Comparison of ENCODE assay signal across 1 cellular context in the genomic region with DNA sequence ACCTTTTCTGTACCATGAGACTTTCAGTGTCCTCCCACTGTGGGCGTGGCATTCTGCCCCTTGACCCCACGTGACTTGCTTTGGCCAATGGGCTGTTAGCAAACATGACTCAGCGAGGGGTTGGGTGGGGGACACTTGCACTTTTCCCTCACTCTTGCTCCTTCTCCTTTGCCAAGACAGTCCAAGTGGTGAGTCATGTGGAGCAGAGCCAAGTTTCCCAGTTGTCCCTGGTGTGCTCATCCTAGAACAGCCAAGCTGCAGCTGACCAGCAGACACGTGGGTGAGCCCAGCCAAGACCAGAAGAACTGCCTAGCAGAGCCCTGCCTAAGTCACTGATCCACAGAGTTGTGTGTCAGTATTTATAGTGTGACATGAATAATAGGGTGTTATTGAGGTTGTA.
A peak's percentile ranks its signal among the peaks of the same experiment; 100 is the strongest.
TF ChIP-seq lines count a peak whose summit lies in the region.

No MANE protein-coding gene starts in this region.

TF ChIP-seq in K562, 482 proteins besides CTCF, POLR2A, EP300 and RAD21 (continued from another document):
- TF ChIP-seq GABPB1 (CRISPR knock-in tag; IDR thresholded peaks at IDR 0.05), result no peak
- TF ChIP-seq SAP30 (IDR thresholded peaks at IDR 0.05; ENCODE audit: borderline replicate concordance, insufficient read depth, low read depth, low read length, poor library complexity, severe bottlenecking), result no peak
- TF ChIP-seq L3MBTL2 (IDR thresholded peaks at IDR 0.05), result peak; percentile 33; the same call in 1 of the 2 replicates
- TF ChIP-seq IRF1 (CRISPR knock-in tag; IDR thresholded peaks at IDR 0.05; ENCODE audit: borderline replicate concordance), result no peak
- no peak for TF ChIP-seq KLF16 (IDR thresholded peaks at IDR 0.05)
- no peak for TF ChIP-seq MTA3 (IDR thresholded peaks at IDR 0.05; ENCODE audit: borderline replicate concordance)
- TF ChIP-seq, protein P1, sequence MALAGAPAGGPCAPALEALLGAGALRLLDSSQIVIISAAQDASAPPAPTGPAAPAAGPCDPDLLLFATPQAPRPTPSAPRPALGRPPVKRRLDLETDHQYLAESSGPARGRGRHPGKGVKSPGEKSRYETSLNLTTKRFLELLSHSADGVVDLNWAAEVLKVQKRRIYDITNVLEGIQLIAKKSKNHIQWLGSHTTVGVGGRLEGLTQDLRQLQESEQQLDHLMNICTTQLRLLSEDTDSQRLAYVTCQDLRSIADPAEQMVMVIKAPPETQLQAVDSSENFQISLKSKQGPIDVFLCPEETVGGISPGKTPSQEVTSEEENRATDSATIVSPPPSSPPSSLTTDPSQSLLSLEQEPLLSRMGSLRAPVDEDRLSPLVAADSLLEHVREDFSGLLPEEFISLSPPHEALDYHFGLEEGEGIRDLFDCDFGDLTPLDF (CRISPR knock-in tag; IDR thresholded peaks at IDR 0.05), result no peak
- TF ChIP-seq PRMT5 (CRISPR knock-in tag; IDR thresholded peaks at IDR 0.05), result no peak
- TF ChIP-seq ZNF561 (CRISPR knock-in tag; conservative IDR thresholded peaks at IDR 0.05), result no peak
- peak; percentile 82 for TF ChIP-seq ATF3 (IDR thresholded peaks at IDR 0.05)
- TF ChIP-seq ATF3 (CRISPR knock-in tag; conservative IDR thresholded peaks at IDR 0.05), result no peak
- no peak for TF ChIP-seq RNF2 (IDR thresholded peaks at IDR 0.05)
- TF ChIP-seq IFI16 (CRISPR knock-in tag; IDR thresholded peaks at IDR 0.05), result no peak
- TF ChIP-seq BRD4 (IDR thresholded peaks at IDR 0.05), result no peak
- no peak for TF ChIP-seq TEAD1 (CRISPR knock-in tag; IDR thresholded peaks at IDR 0.05)
- TF ChIP-seq ZNF212 (CRISPR knock-in tag; IDR thresholded peaks at IDR 0.05), result no peak
- TF ChIP-seq, protein P2, sequence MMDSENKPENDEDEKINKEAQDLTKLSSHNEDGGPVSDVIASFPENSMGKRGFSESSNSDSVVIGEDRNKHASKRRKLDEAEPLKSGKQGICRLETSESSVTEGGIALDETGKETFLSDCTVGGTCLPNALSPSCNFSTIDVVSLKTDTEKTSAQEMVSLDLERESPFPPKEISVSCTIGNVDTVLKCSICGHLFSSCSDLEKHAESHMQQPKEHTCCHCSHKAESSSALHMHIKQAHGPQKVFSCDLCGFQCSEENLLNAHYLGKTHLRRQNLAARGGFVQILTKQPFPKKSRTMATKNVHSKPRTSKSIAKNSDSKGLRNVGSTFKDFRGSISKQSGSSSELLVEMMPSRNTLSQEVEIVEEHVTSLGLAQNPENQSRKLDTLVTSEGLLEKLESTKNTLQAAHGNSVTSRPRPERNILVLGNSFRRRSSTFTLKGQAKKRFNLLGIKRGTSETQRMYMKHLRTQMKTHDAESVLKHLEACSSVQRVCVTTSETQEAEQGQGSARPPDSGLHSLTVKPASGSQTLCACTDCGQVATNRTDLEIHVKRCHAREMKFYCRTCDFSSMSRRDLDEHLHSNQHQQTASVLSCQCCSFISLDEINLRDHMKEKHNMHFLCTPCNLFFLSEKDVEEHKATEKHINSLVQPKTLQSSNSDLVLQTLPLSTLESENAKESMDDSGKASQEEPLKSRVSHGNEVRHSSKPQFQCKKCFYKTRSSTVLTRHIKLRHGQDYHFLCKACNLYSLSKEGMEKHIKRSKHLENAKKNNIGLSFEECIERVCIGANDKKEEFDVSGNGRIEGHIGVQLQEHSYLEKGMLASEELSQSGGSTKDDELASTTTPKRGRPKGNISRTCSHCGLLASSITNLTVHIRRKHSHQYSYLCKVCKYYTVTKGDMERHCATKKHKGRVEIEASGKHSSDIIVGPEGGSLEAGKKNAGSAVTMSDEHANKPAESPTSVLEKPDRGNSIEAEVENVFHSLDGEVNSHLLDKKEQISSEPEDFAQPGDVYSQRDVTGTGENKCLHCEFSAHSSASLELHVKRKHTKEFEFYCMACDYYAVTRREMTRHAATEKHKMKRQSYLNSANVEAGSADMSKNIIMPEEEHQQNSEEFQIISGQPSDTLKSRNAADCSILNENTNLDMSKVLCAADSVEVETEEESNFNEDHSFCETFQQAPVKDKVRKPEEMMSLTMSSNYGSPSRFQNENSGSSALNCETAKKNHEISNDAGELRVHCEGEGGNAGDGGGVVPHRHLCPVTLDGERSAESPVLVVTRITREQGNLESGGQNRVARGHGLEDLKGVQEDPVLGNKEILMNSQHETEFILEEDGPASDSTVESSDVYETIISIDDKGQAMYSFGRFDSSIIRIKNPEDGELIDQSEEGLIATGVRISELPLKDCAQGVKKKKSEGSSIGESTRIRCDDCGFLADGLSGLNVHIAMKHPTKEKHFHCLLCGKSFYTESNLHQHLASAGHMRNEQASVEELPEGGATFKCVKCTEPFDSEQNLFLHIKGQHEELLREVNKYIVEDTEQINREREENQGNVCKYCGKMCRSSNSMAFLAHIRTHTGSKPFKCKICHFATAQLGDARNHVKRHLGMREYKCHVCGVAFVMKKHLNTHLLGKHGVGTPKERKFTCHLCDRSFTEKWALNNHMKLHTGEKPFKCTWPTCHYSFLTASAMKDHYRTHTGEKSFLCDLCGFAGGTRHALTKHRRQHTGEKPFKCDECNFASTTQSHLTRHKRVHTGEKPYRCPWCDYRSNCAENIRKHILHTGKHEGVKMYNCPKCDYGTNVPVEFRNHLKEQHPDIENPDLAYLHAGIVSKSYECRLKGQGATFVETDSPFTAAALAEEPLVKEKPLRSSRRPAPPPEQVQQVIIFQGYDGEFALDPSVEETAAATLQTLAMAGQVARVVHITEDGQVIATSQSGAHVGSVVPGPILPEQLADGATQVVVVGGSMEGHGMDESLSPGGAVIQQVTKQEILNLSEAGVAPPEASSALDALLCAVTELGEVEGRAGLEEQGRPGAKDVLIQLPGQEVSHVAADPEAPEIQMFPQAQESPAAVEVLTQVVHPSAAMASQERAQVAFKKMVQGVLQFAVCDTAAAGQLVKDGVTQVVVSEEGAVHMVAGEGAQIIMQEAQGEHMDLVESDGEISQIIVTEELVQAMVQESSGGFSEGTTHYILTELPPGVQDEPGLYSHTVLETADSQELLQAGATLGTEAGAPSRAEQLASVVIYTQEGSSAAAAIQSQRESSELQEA (IDR thresholded peaks at IDR 0.05; ENCODE audit: low read depth), result no peak
- TF ChIP-seq, protein P3, sequence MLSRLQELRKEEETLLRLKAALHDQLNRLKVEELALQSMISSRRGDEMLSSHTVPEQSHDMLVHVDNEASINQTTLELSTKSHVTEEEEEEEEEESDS (CRISPR knock-in tag; IDR thresholded peaks at IDR 0.05), result no peak
- no peak for TF ChIP-seq MCM7 (IDR thresholded peaks at IDR 0.05)
- TF ChIP-seq, protein P4, sequence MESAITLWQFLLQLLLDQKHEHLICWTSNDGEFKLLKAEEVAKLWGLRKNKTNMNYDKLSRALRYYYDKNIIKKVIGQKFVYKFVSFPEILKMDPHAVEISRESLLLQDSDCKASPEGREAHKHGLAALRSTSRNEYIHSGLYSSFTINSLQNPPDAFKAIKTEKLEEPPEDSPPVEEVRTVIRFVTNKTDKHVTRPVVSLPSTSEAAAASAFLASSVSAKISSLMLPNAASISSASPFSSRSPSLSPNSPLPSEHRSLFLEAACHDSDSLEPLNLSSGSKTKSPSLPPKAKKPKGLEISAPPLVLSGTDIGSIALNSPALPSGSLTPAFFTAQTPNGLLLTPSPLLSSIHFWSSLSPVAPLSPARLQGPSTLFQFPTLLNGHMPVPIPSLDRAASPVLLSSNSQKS (CRISPR knock-in tag; IDR thresholded peaks at IDR 0.05), result no peak
- TF ChIP-seq ZNF24 (IDR thresholded peaks at IDR 0.05), result no peak
- no peak for TF ChIP-seq NFATC3 (IDR thresholded peaks at IDR 0.05)
- no peak for TF ChIP-seq PREB (CRISPR knock-in tag; IDR thresholded peaks at IDR 0.05)
